Comparison of ENCODE assay signal across 23 cellular contexts in the genomic region with DNA sequence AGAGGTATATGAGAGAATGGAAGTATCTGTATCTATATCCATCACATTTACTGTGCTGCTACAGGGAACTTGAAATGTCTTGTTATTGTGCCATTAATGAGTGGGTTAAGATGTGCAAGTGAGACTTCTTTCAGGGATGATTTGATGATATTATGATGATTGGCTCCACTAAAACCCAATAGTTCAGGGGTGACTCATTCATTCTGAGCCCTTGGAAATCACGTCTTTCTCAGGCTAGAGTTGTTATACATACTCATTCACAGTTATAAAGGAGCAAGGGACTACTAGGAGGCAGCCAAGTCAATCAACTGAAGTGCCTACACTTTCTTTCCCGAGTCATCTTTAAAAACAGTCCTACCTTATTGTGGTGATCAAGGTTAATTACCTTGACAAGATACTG.
DNase-seq lines count a peak whose midpoint lies in the region; ATAC-seq, FAIRE-seq and TF ChIP-seq lines count a peak whose summit lies in the region.
"Had no signal": no experiment of that assay in that cellular context is flagged by ENCODE, and none has a peak within 500 bp of the region (broad histone marks: within the 10 kb centered on the region; RNA-seq: fewer than 3 reads in every experiment).

No MANE protein-coding gene starts in this region.

- intact Hi-C loops in activated naive CD4-positive, alpha-beta T cell treated with anti-CD3 and anti-CD28 coated beads for 36 hours (cut with micrococcal nuclease): loop anchor here (1.0 to 5.0 kb wide), 7 partner anchors 134 to 1654 kb away; a partner anchor contains a TSS
- intact Hi-C loops in IMR-90 (cut with micrococcal nuclease): loop anchor here (5.0 to 10.0 kb wide), 2 partner anchors 301 to 889 kb away; no protein-coding TSS in a partner anchor
- intact Hi-C loops in gastrocnemius medialis (cut with DNase I; ENCODE audit: low total_unique reads): no loop called here

- no peak overlapping the region for H2BK20ac ChIP-seq in IMR-90 (ENCODE audit: low read depth, low read length)

- no peak overlapping the region for H2BK15ac ChIP-seq in IMR-90 (ENCODE audit: low read depth, low read length)

- H3K4me3 Mint-ChIP-seq in activated naive CD4-positive, alpha-beta T cell treated with anti-CD3 and anti-CD28 coated beads for 36 hours: no peak overlapping the region
- H3K4me3 Mint-ChIP-seq in astrocyte (ENCODE audit: unreplicated experiment): no peak overlapping the region
- H3K4me3 Mint-ChIP-seq: activated B cell treated with CpG ODN at 0.5 μM for 24 hours, H9, immature natural killer cell, natural killer cell, T-cell had no signal

- no peak overlapping the region for H2AK5ac ChIP-seq in IMR-90 (ENCODE audit: low read depth, low read length)

- no peak overlapping the region for H3K4ac ChIP-seq in IMR-90 (ENCODE audit: low read depth, low read length)

- no peak for TF ChIP-seq RAD21 in IMR-90 (IDR thresholded peaks at IDR 0.05; ENCODE audit: low read length)

- H3K36me3 ChIP-seq in IMR-90 (ENCODE audit: control insufficient read depth, insufficient read depth, low read length): no peaks in the 10 kb centered on the region
- H3K36me3 ChIP-seq in astrocyte (ENCODE audit: insufficient read depth, low read length): no peaks in the 10 kb centered on the region
- H3K36me3 ChIP-seq in gastrocnemius medialis: no peaks in the 10 kb centered on the region
- H3K36me3 ChIP-seq: prostate gland, SJSA1, stomach, uterus had no signal

- H3K14ac ChIP-seq in IMR-90 (replicated peaks; ENCODE audit: low read depth, low read length): no peak overlapping the region

- TF ChIP-seq POLR2A in IMR-90 (IDR thresholded peaks at IDR 0.05; ENCODE audit: low read depth, low read length) (no peak), gastrocnemius medialis (IDR thresholded peaks at IDR 0.05) (no peak)

- CTCF ChIA-PET in activated naive CD4-positive, alpha-beta T cell treated with anti-CD3 and anti-CD28 coated beads for 36 hours (lab: Charles Lee): no interaction called here
- CTCF ChIA-PET in IMR-90 (lab: Yijun Ruan, JAX): interaction anchor here (0.6 kb wide), 1 partner anchor 26 kb away, joined by 3 read pairs; no protein-coding TSS in a partner anchor

- no peak overlapping the region for H2AK9ac ChIP-seq in IMR-90 (replicated peaks; ENCODE audit: low read depth, low read length, poor library complexity)

- H4K5ac ChIP-seq in IMR-90 (ENCODE audit: low read depth, low read length): no peak overlapping the region

- no peak for TF ChIP-seq CTCF in IMR-90 (conservative IDR thresholded peaks at IDR 0.05; ENCODE audit: low read depth, low read length)
- TF ChIP-seq CTCF in astrocyte (IDR thresholded peaks at IDR 0.05; ENCODE audit: insufficient read depth, low read depth, low read length): no peak
- TF ChIP-seq CTCF in gastrocnemius medialis (IDR thresholded peaks at IDR 0.05 in 4 of 5, conservative IDR thresholded peaks at IDR 0.05 in 1 of 5): no peak

- H2BK5ac ChIP-seq in IMR-90 (ENCODE audit: low read depth, low read length, poor library complexity, severe bottlenecking): no peak overlapping the region

- 80% methylated on average over 1 of the region's 2 CpGs; no CpG with 5 or more reads in 1 of the 2 experiments for WGBS in IMR-90 (ENCODE audit: extremely low coverage in 2 of 2, insufficient read length in 1 of 2), 2 experiments

- in situ Hi-C loops in IMR-90 (cut with MboI; ENCODE audit: low sequenced_read_pairs): loop anchor here (25.0 kb wide), 1 partner anchor 1109 kb away; a partner anchor contains a TSS
- in situ Hi-C loops in gastrocnemius medialis (cut with MboI; ENCODE audit: low sequenced_read_pairs in 4 of 4): loop anchor here in 1 of 4 donors (25.0 kb wide), 1 partner anchor 1109 kb away; a partner anchor contains a TSS

- no peaks in the 10 kb centered on the region for H3K9me3 Mint-ChIP-seq in activated naive CD4-positive, alpha-beta T cell treated with anti-CD3 and anti-CD28 coated beads for 36 hours
- no peaks in the 10 kb centered on the region for H3K9me3 Mint-ChIP-seq in astrocyte (ENCODE audit: unreplicated experiment)
- H3K9me3 Mint-ChIP-seq: activated B cell treated with CpG ODN at 0.5 μM for 24 hours, H9, immature natural killer cell, natural killer cell, T-cell had no signal

- H3K27ac ChIP-seq in IMR-90 (ENCODE audit: insufficient read depth, low read length) (no peak overlapping the region), astrocyte (ENCODE audit: low read depth, low read length) (no peak overlapping the region), gastrocnemius medialis (no peak overlapping the region)
- H3K27ac ChIP-seq: prostate gland, SJSA1, stomach, uterus had no signal

- POLR2A ChIA-PET in IMR-90 (lab: Charles Lee; ENCODE audit: unreplicated experiment): no interaction called here

- H2AFZ ChIP-seq in IMR-90 (replicated peaks; ENCODE audit: low read length, poor library complexity) (no peak overlapping the region), astrocyte (ENCODE audit: low read depth, low read length) (no peak overlapping the region)

- H3K9ac ChIP-seq in IMR-90 (ENCODE audit: low read depth, low read length): no peak overlapping the region
- no peak overlapping the region for H3K9ac ChIP-seq in astrocyte (ENCODE audit: low read length)

- H3K4me1 Mint-ChIP-seq in activated naive CD4-positive, alpha-beta T cell treated with anti-CD3 and anti-CD28 coated beads for 36 hours (ENCODE audit: low read depth): peaks cover 42% of the 10 kb centered on the region
- peaks cover 12% of the 10 kb centered on the region for H3K4me1 Mint-ChIP-seq in astrocyte (ENCODE audit: low read depth, unreplicated experiment)
- H3K4me1 Mint-ChIP-seq: immature natural killer cell, natural killer cell had no signal

- no peak overlapping the region for H4K8ac ChIP-seq in IMR-90 (ENCODE audit: low read depth in 2 of 2, low read length in 2 of 2)

- dilution Hi-C loops in IMR-90 (cut with HindIII; ENCODE audit: low sequenced_read_pairs, unreplicated experiment): no loop called here

- no peak overlapping the region for H4K91ac ChIP-seq in IMR-90 (ENCODE audit: insufficient read depth, low read depth, low read length)

- DNase-seq in activated naive CD4-positive, alpha-beta T cell treated with anti-CD3 and anti-CD28 coated beads for 36 hours: no peak
- no peak for DNase-seq in activated naive CD4-positive, alpha-beta T cell treated with Interleukin-2 at 50 U/mL for 16 hours
- DNase-seq in IMR-90 (peak; percentile 38), astrocyte (ENCODE audit: low read depth) (peak; percentile 21), glomerular visceral epithelial cell (ENCODE audit: extremely low spot score) (no peak), gastrocnemius medialis (no peak)
- DNase-seq in activated CD8-positive, alpha-beta memory T cell treated with anti-CD3 and anti-CD28 coated beads, Interleukin-2, amount 50 U/mL, for 4 hours: no peak
- DNase-seq: activated B cell treated with CpG ODN at 0.5 μM for 24 hours; activated CD4-positive, alpha-beta T cell treated with anti-CD3 and anti-CD28 coated beads, Interleukin-2, amount 50 U/mL, for 48 hours; activated CD8-positive, alpha-beta memory T cell treated with anti-CD3 and anti-CD28 coated beads, Interleukin-2, amount 50 U/mL, for 48 hours; activated gamma-delta T cell; H9; left colon; natural killer cell; occipital lobe; stimulated activated CD4-positive, alpha-beta T cell treated with anti-CD3 and anti-CD28 coated beads, Interleukin-2, amount 100 ng/mL, for 48 hours; stomach; uterus had no signal

- no peak overlapping the region for H3K4me2 ChIP-seq in IMR-90 (ENCODE audit: low read depth, low read length)
- H3K4me2 ChIP-seq in astrocyte (ENCODE audit: low read length): no peak overlapping the region

- H2BK120ac ChIP-seq in IMR-90 (ENCODE audit: low read depth, low read length): no peak overlapping the region

- H3K18ac ChIP-seq in IMR-90 (ENCODE audit: low read depth, low read length): no peak overlapping the region

- H3K9me1 ChIP-seq in IMR-90 (ENCODE audit: insufficient read depth, low read length): 0 out of 2 replicates have a peak, but pooled peaks cover 3% of the 10 kb centered on the region

- ATAC-seq in IMR-90 (ENCODE audit: low read depth): no peak
- no peak for ATAC-seq in gastrocnemius medialis

- BruUV-seq in IMR-90 (replicated peaks; lab: Mats Ljungman, UMichigan): no TSS peak

- H3K36me3 Mint-ChIP-seq in activated naive CD4-positive, alpha-beta T cell treated with anti-CD3 and anti-CD28 coated beads for 36 hours (ENCODE audit: low read depth): peaks cover 4% of the 10 kb centered on the region
- H3K36me3 Mint-ChIP-seq in astrocyte (ENCODE audit: low read depth, unreplicated experiment): no peaks in the 10 kb centered on the region
- H3K36me3 Mint-ChIP-seq: immature natural killer cell, natural killer cell, T-cell had no signal

- no peaks in the 10 kb centered on the region for H3K27me3 Mint-ChIP-seq in activated naive CD4-positive, alpha-beta T cell treated with anti-CD3 and anti-CD28 coated beads for 36 hours (ENCODE audit: low read depth)
- H3K27me3 Mint-ChIP-seq in astrocyte (ENCODE audit: low read depth, unreplicated experiment): no peaks in the 10 kb centered on the region
- H3K27me3 Mint-ChIP-seq: T-cell had no signal

- H3K4me3 ChIP-seq in IMR-90 (ENCODE audit: insufficient read depth, low read depth, low read length) (no peak overlapping the region), astrocyte (ENCODE audit: insufficient read depth, low read depth, low read length) (no peak overlapping the region), gastrocnemius medialis (no peak overlapping the region)
- H3K4me3 ChIP-seq: prostate gland, SJSA1, stomach, uterus had no signal

- no peak overlapping the region for H3K23ac ChIP-seq in IMR-90 (ENCODE audit: low read depth, low read length)

- no peak overlapping the region for H3K56ac ChIP-seq in IMR-90 (ENCODE audit: extremely low read depth, insufficient read depth, low read length)

- no peak for FAIRE-seq in astrocyte (lab: Jason Lieb, UNC)
- FAIRE-seq: G401.6 had no signal

- H3K9me3 ChIP-seq in IMR-90 (ENCODE audit: control insufficient read depth, insufficient read depth, low read length) (no peaks in the 10 kb centered on the region), astrocyte (ENCODE audit: insufficient read depth, low read depth, low read length) (no peaks in the 10 kb centered on the region), gastrocnemius medialis (no peaks in the 10 kb centered on the region)
- H3K9me3 ChIP-seq: prostate gland, SJSA1, stomach, uterus had no signal

- H3K27me3 ChIP-seq in IMR-90 (ENCODE audit: control insufficient read depth, insufficient read depth, low read length) (no peaks in the 10 kb centered on the region), astrocyte (ENCODE audit: insufficient read depth, low read length) (no peaks in the 10 kb centered on the region), gastrocnemius medialis (no peaks in the 10 kb centered on the region)
- H3K27me3 ChIP-seq: SJSA1, stomach, uterus had no signal

- H3K27ac Mint-ChIP-seq in activated naive CD4-positive, alpha-beta T cell treated with anti-CD3 and anti-CD28 coated beads for 36 hours: peak overlapping the region; percentile 30
- H3K27ac Mint-ChIP-seq in astrocyte (ENCODE audit: unreplicated experiment): no peak overlapping the region
- H3K27ac Mint-ChIP-seq: activated B cell treated with CpG ODN at 0.5 μM for 24 hours, H9, immature natural killer cell, natural killer cell had no signal

- no peaks in the 10 kb centered on the region for H3K79me2 ChIP-seq in astrocyte (ENCODE audit: insufficient read depth, low read length)

- no peaks in the 10 kb centered on the region for H3K79me1 ChIP-seq in IMR-90 (ENCODE audit: low read depth in 1 of 2, low read length in 2 of 2)

- H3K4me1 ChIP-seq in IMR-90 (ENCODE audit: control insufficient read depth, insufficient read depth, low read length) (no peaks in the 10 kb centered on the region; the same call in 1 of the 2 replicates), astrocyte (ENCODE audit: insufficient read depth, low read length) (no peaks in the 10 kb centered on the region), gastrocnemius medialis (no peaks in the 10 kb centered on the region)
- H3K4me1 ChIP-seq: prostate gland, SJSA1, stomach, uterus had no signal

- no peaks in the 10 kb centered on the region for H4K20me1 ChIP-seq in IMR-90 (ENCODE audit: insufficient read depth, low read length)
- no peaks in the 10 kb centered on the region for H4K20me1 ChIP-seq in astrocyte (ENCODE audit: insufficient read depth, low read length)

Comparison
In these comparisons a context has a peak if more than half of its experiments do, and no peak if none do; other contexts are left out.
1. DNase-seq: peak in IMR-90 (single experiment) and astrocyte (single experiment); none in activated naive CD4-positive, alpha-beta T cell treated with anti-CD3 and anti-CD28 coated beads for 36 hours (single experiment), activated naive CD4-positive, alpha-beta T cell treated with Interleukin-2 at 50 U/mL for 16 hours (single experiment), activated CD8-positive, alpha-beta memory T cell treated with anti-CD3 and anti-CD28 coated beads, Interleukin-2, amount 50 U/mL, for 4 hours (single experiment), glomerular visceral epithelial cell (single experiment) and gastrocnemius medialis (0 of 2).